In genomic region chr17:9021985-9022552, GRCh38 we compare ENCODE assay signal across 10 cellular contexts. TPM values are rescaled to one million over a fixed set of nuclear protein-coding genes. Genes with fewer than 3 reads are reported as not detected.
DNase-seq lines count a peak whose midpoint lies in the region; ATAC-seq and TF ChIP-seq lines count a peak whose summit lies in the region.
"Had no signal": no experiment of that assay in that cellular context is flagged by ENCODE, and none has a peak within 500 bp of the region (broad histone marks: within the 10 kb centered on the region; RNA-seq: fewer than 3 reads in every experiment).

No MANE protein-coding gene starts in this region.

- no peak for TF ChIP-seq CTCF in brain microvascular endothelial cell (IDR thresholded peaks at IDR 0.05; ENCODE audit: low read depth, low read length, missing control alignments)
- TF ChIP-seq CTCF in suprapubic skin (IDR thresholded peaks at IDR 0.05), result no peak

- TF ChIP-seq EP300 in suprapubic skin (IDR thresholded peaks at IDR 0.05), result no peak

- no peaks in the 10 kb centered on the region for H3K9me3 ChIP-seq in suprapubic skin

- WGBS in suprapubic skin, result 2% methylated on average over 28 of the region's 76 CpGs

- peak; percentile 61 for DNase-seq in Daoy (ENCODE audit: low read depth)
- peak; percentile 3 to 5 for DNase-seq in Kasumi-1 (lab: John Stamatoyannopoulos, UW)
- DNase-seq in brain microvascular endothelial cell, result no peak
- DNase-seq in left lobe of liver (ENCODE audit: low spot score), result peak; percentile 69
- DNase-seq in suprapubic skin (ENCODE audit: low spot score in 2 of 2), result peak; percentile 75 to 77
- no peak for DNase-seq in NCI-H774 (lab: John Stamatoyannopoulos, UW)
- no peak for DNase-seq in cerebellar cortex (ENCODE audit: low spot score)
- no peak for DNase-seq in SHP77 treated with DMSO at 0.1 percent for 48 hours (lab: John Stamatoyannopoulos, UW)

- peaks cover 32% of the 10 kb centered on the region for H3K27me3 ChIP-seq in brain microvascular endothelial cell (replicated peaks)
- H3K27me3 ChIP-seq in suprapubic skin, result peaks cover 43% of the 10 kb centered on the region

- in situ Hi-C loops in brain microvascular endothelial cell (cut with HindIII; ENCODE audit: low pct_ligation_motif_present, low sequenced_read_pairs), result no loop called here

- no peaks in the 10 kb centered on the region for H3K36me3 ChIP-seq in brain microvascular endothelial cell (replicated peaks)
- no peaks in the 10 kb centered on the region for H3K36me3 ChIP-seq in suprapubic skin

- H3K4me1 ChIP-seq in suprapubic skin, result peaks cover 30% of the 10 kb centered on the region

- TF ChIP-seq POLR2A in suprapubic skin (IDR thresholded peaks at IDR 0.05), result no peak

- peak overlapping the region; percentile 48 for H3K4me3 ChIP-seq in brain microvascular endothelial cell (ENCODE audit: low read depth, low read length)
- peak overlapping the region; percentile 66 for H3K4me3 ChIP-seq in suprapubic skin
- H3K4me3 ChIP-seq: K562 had no signal

- peak; percentile 71 for ATAC-seq in left lobe of liver
- ATAC-seq: K562 had no signal

- H3K27ac ChIP-seq in brain microvascular endothelial cell, result no peak overlapping the region
- H3K27ac ChIP-seq in suprapubic skin, result peak overlapping the region; percentile 74

RNA-seq across cellular contexts. Expression of gene NTN1, which starts 0.8 kb away (rescaled TPM):
- 6.8 and 7.1 TPM in 2 replicates for total RNA-seq in Daoy (2014; rRNA removed; shearing (Covaris generic))
- total RNA-seq in left lobe of liver, result 11.5 TPM
- total RNA-seq in suprapubic skin, result 1 to 10 TPM; 2.4 to 5.9 (median 3.4) TPM

RNA-seq across cellular contexts. Expression of gene PIK3R5, which starts 56.6 kb away (rescaled TPM):
- not detected in 2 replicates for total RNA-seq in Daoy (2014; rRNA removed; shearing (Covaris generic))
- 3.3 TPM for total RNA-seq in left lobe of liver
- 10 to 100 TPM in 1 of 4 donors, 1 to 10 TPM in 3; 3.6 to 13.5 (median 5.0) TPM for total RNA-seq in suprapubic skin
- total RNA-seq: pulmonary artery endothelial cell had no signal

Comparison
In these comparisons a context has a peak if more than half of its experiments do, and no peak if none do; other contexts are left out.
1. DNase-seq: peak in Daoy (single experiment), Kasumi-1 (2 of 2), left lobe of liver (single experiment) and suprapubic skin (2 of 2); none in brain microvascular endothelial cell (single experiment), NCI-H774 (single experiment), cerebellar cortex (single experiment) and SHP77 treated with DMSO at 0.1 percent for 48 hours (single experiment).